10 cellular contexts compared by ENCODE assay signal in genomic region chr15:60899322-60899966, GRCh38.
DNase-seq lines count a peak whose midpoint lies in the region; ATAC-seq, FAIRE-seq and TF ChIP-seq lines count a peak whose summit lies in the region.
"Had no signal": no experiment of that assay in that cellular context is flagged by ENCODE, and none has a peak within 500 bp of the region (broad histone marks: within the 10 kb centered on the region; RNA-seq: fewer than 3 reads in every experiment).

No MANE protein-coding gene starts in this region.

- H4K5ac ChIP-seq in H9 (ENCODE audit: insufficient read length, low read depth, low read length): no peak overlapping the region

- no peak overlapping the region for H2AK5ac ChIP-seq in H9 (ENCODE audit: insufficient read length, low read length)

- H3K9me3 Mint-ChIP-seq in CD4-positive, CD25-positive, alpha-beta regulatory T cell: no peaks in the 10 kb centered on the region
- no peaks in the 10 kb centered on the region for H3K9me3 Mint-ChIP-seq in T-helper 1 cell treated with Interleukin-12 subunit alpha and Interleukin-12 subunit beta and Interleukin-4 antibody, amounts not matched to agents 30 μg/mL and 1 μg/mL, for 36 hours
- H3K9me3 Mint-ChIP-seq in H9: no peaks in the 10 kb centered on the region

- no peak overlapping the region for H3K27ac ChIP-seq in CD4-positive, CD25-positive, alpha-beta regulatory T cell (ENCODE audit: insufficient read depth, low read length, poor library complexity, severe bottlenecking)
- H3K27ac ChIP-seq in suprapubic skin (no peak overlapping the region), H9 (ENCODE audit: insufficient read length, low read depth, low read length) (no peak overlapping the region)

- H4K91ac ChIP-seq in H9 (ENCODE audit: insufficient read length, low read depth, low read length): no peak overlapping the region

- no peak overlapping the region for H3K23ac ChIP-seq in H9 (ENCODE audit: insufficient read length, low read depth, low read length)

- H3K9me3 ChIP-seq in CD4-positive, CD25-positive, alpha-beta regulatory T cell (ENCODE audit: control insufficient read depth in 2 of 2, low read length in 2 of 2): no peaks in the 10 kb centered on the region
- no peaks in the 10 kb centered on the region for H3K9me3 ChIP-seq in suprapubic skin
- H3K9me3 ChIP-seq in H9 (ENCODE audit: control insufficient read depth, low read depth, low read length): no peaks in the 10 kb centered on the region

- TF ChIP-seq EP300 in suprapubic skin (IDR thresholded peaks at IDR 0.05): no peak

- no peak overlapping the region for H3K27ac Mint-ChIP-seq in CD4-positive, CD25-positive, alpha-beta regulatory T cell
- peak overlapping the region; percentile 81 for H3K27ac Mint-ChIP-seq in T-helper 1 cell treated with Interleukin-12 subunit alpha and Interleukin-12 subunit beta and Interleukin-4 antibody, amounts not matched to agents 30 μg/mL and 1 μg/mL, for 36 hours
- H3K27ac Mint-ChIP-seq in H9: no peak overlapping the region

- H3K36me3 Mint-ChIP-seq in CD4-positive, CD25-positive, alpha-beta regulatory T cell: no peaks in the 10 kb centered on the region
- no peaks in the 10 kb centered on the region for H3K36me3 Mint-ChIP-seq in T-helper 1 cell treated with Interleukin-12 subunit alpha and Interleukin-12 subunit beta and Interleukin-4 antibody, amounts not matched to agents 30 μg/mL and 1 μg/mL, for 36 hours (ENCODE audit: low read depth)
- no peaks in the 10 kb centered on the region for H3K36me3 Mint-ChIP-seq in H9 (ENCODE audit: insufficient read depth in 1 of 3, low read depth in 3 of 3)

- H3K4me3 Mint-ChIP-seq in CD4-positive, CD25-positive, alpha-beta regulatory T cell: no peak overlapping the region
- peak overlapping the region; percentile 62 for H3K4me3 Mint-ChIP-seq in T-helper 1 cell treated with Interleukin-12 subunit alpha and Interleukin-12 subunit beta and Interleukin-4 antibody, amounts not matched to agents 30 μg/mL and 1 μg/mL, for 36 hours
- H3K4me3 Mint-ChIP-seq in H9: no peak overlapping the region

- H2BK5ac ChIP-seq in H9 (ENCODE audit: insufficient read length, low read length): no peak overlapping the region

- no peak overlapping the region for H2BK120ac ChIP-seq in H9 (ENCODE audit: low read depth, low read length, poor library complexity, severe bottlenecking)

- H3K27me3 ChIP-seq in CD4-positive, CD25-positive, alpha-beta regulatory T cell (ENCODE audit: control insufficient read depth, insufficient read depth, low read length): no peaks in the 10 kb centered on the region
- H3K27me3 ChIP-seq in suprapubic skin (no peaks in the 10 kb centered on the region), H9 (ENCODE audit: insufficient read depth, low read length) (no peaks in the 10 kb centered on the region)

- no peak overlapping the region for H4K8ac ChIP-seq in H9 (replicated peaks; ENCODE audit: insufficient read length, low read depth, low read length)

- H3K56ac ChIP-seq in H9 (ENCODE audit: insufficient read length, low read depth, low read length): no peak overlapping the region

- H3K14ac ChIP-seq in H9 (ENCODE audit: insufficient read depth, low read length): no peak overlapping the region

- H3K23me2 ChIP-seq in H9 (ENCODE audit: insufficient read length, low read depth, low read length, poor library complexity, severe bottlenecking): no peaks in the 10 kb centered on the region

- no peak overlapping the region for H2BK20ac ChIP-seq in H9 (ENCODE audit: low read depth, low read length, poor library complexity, severe bottlenecking)

- no peaks in the 10 kb centered on the region for H3K27me3 Mint-ChIP-seq in CD4-positive, CD25-positive, alpha-beta regulatory T cell
- H3K27me3 Mint-ChIP-seq in T-helper 1 cell treated with Interleukin-12 subunit alpha and Interleukin-12 subunit beta and Interleukin-4 antibody, amounts not matched to agents 30 μg/mL and 1 μg/mL, for 36 hours (ENCODE audit: low read depth): peaks cover 11% of the 10 kb centered on the region
- no peaks in the 10 kb centered on the region; the same call in 1 of the 2 replicates for H3K27me3 Mint-ChIP-seq in H9 (ENCODE audit: low read depth)

- peak in 2 of 3 donors; percentile 21 to 35 for DNase-seq in CD4-positive, CD25-positive, alpha-beta regulatory T cell
- DNase-seq in GM18507 (ENCODE audit: extremely low spot score, insufficient read length, low read depth) (no peak), suprapubic skin (ENCODE audit: low spot score in 2 of 2) (no peak), H9 (no peak), NCI-H2227 (lab: John Stamatoyannopoulos, UW; ENCODE audit: unreplicated experiment) (no peak), UCSD-AML1 (lab: John Stamatoyannopoulos, UW; ENCODE audit: unreplicated experiment) (no peak)
- DNase-seq: cerebellar nuclear complex had no signal

- no peaks in the 10 kb centered on the region for H3K79me2 ChIP-seq in H9 (ENCODE audit: insufficient read depth, low read length)

- 84% methylated on average over 4 of the region's 4 CpGs for WGBS in suprapubic skin
- WGBS in H9 (ENCODE audit: extremely low coverage, insufficient read length, low lambda C conversion rate): 100% methylated on average over 1 of the region's 4 CpGs

- FAIRE-seq in GM18507 (lab: Jason Lieb, UNC): peak; percentile 81
- FAIRE-seq: K562 had no signal

- H3K4me1 Mint-ChIP-seq in CD4-positive, CD25-positive, alpha-beta regulatory T cell: peaks cover 12 to 21% (median 18%) of the 10 kb centered on the region in 4 donors
- H3K4me1 Mint-ChIP-seq in T-helper 1 cell treated with Interleukin-12 subunit alpha and Interleukin-12 subunit beta and Interleukin-4 antibody, amounts not matched to agents 30 μg/mL and 1 μg/mL, for 36 hours (ENCODE audit: low read depth): peaks cover 39% of the 10 kb centered on the region
- H3K4me1 Mint-ChIP-seq in H9: peaks cover 10 to 14% of the 10 kb centered on the region in 2 experiments

- TF ChIP-seq CTCF in suprapubic skin (IDR thresholded peaks at IDR 0.05) (no peak), H9 (conservative IDR thresholded peaks at IDR 0.05) (no peak)

- no peak overlapping the region for H3K4me2 ChIP-seq in H9 (ENCODE audit: insufficient read depth, insufficient read length, low read length)

- H3K4ac ChIP-seq in H9 (ENCODE audit: low read depth, low read length): no peak overlapping the region

- no peak overlapping the region for H3T11ph ChIP-seq in H9 (ENCODE audit: low read length)

- no peak overlapping the region for H3K18ac ChIP-seq in H9 (ENCODE audit: insufficient read length, low read depth, low read length)

- no peaks in the 10 kb centered on the region for H3K79me1 ChIP-seq in H9 (ENCODE audit: insufficient read depth, low read depth, low read length, poor library complexity, severe bottlenecking)

- TF ChIP-seq POLR2A in suprapubic skin (IDR thresholded peaks at IDR 0.05): no peak

- H2AFZ ChIP-seq in H9 (ENCODE audit: low read length): no peak overlapping the region

- no peak overlapping the region for H2BK12ac ChIP-seq in H9 (ENCODE audit: insufficient read length, low read depth, low read length)

- H3K4me3 ChIP-seq in CD4-positive, CD25-positive, alpha-beta regulatory T cell (ENCODE audit: low read depth, low read length): no peak overlapping the region
- H3K4me3 ChIP-seq in suprapubic skin: no peak overlapping the region
- H3K4me3 ChIP-seq: K562 had no signal

- ATAC-seq in CD4-positive, CD25-positive, alpha-beta regulatory T cell (ENCODE audit: low read depth in 2 of 2): peak; percentile 40 to 52
- peak; percentile 38 for ATAC-seq in HG02623 (IDR thresholded peaks at IDR 0.05; ENCODE audit: unreplicated experiment)
- ATAC-seq: K562 had no signal

- H3K4me1 ChIP-seq in CD4-positive, CD25-positive, alpha-beta regulatory T cell (ENCODE audit: control insufficient read depth, insufficient read depth, low read length, poor library complexity, severe bottlenecking): peaks cover 7% of the 10 kb centered on the region
- H3K4me1 ChIP-seq in suprapubic skin (peaks cover 4% of the 10 kb centered on the region), H9 (ENCODE audit: insufficient read depth, low read length) (no peaks in the 10 kb centered on the region)

- H4K20me1 ChIP-seq in H9 (ENCODE audit: control insufficient read depth, insufficient read depth, insufficient read length): no peaks in the 10 kb centered on the region

- H3K9ac ChIP-seq in H9 (ENCODE audit: extremely low read depth, insufficient read length, low read length): no peak overlapping the region

- no peak overlapping the region for H2BK15ac ChIP-seq in H9 (ENCODE audit: low read depth, low read length)

- H3K36me3 ChIP-seq in CD4-positive, CD25-positive, alpha-beta regulatory T cell (ENCODE audit: control insufficient read depth, insufficient read depth, low read length): no peaks in the 10 kb centered on the region
- no peaks in the 10 kb centered on the region for H3K36me3 ChIP-seq in suprapubic skin

Comparison
In these comparisons a context has a peak if more than half of its experiments do, and no peak if none do; other contexts are left out.
1. DNase-seq: peak in CD4-positive, CD25-positive, alpha-beta regulatory T cell (2 of 3); none in GM18507 (single experiment), suprapubic skin (0 of 2), H9 (single experiment), NCI-H2227 (single experiment) and UCSD-AML1 (single experiment).